Comparison of ENCODE assay signal across 1 cellular context in the genomic region with DNA sequence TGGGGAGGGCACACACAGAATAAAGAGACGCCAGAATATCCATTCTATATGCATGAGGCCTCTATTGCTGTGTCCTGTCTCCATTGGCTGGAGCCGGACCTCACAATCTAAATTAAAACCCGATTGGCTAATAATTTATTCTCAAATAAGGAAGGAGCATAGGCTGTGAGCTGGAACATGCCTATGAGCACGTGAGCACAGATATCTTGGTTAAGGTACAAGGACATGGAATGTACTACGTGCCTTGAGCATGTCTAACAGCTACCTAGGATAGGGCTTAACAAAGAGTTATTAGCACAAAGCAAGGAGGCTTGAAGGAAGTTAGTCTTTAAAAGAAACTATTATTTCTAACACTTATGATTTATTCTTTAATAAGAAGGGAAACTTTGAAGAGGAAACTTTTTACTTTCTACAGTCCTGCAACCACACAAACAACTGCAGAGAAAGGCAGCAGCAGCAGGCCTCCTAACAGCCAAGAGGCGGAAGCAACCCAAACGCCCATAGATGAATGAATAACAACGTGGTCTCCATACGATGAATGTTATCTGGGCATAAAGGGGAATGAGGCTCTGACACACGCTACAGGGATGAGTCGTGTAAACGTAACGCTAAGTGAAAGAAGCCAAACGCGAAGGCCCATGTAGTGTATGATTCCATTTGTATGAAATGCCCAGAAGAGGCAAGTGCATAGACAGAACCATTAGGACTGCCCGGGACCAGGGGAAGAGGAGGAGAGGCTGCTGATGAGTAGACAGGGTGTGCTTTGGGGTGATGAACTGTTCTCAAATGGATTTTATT.
TF ChIP-seq lines count a peak whose summit lies in the region.

No MANE protein-coding gene starts in this region.

TF ChIP-seq in GM12878, 131 proteins besides CTCF, POLR2A, EP300 and RAD21 (continued from another document):
- TF ChIP-seq POLR2AphosphoS2 (IDR thresholded peaks at IDR 0.05; ENCODE audit: low read depth, low read length) (peak; percentile 79), POU2F2 (IDR thresholded peaks at IDR 0.05; ENCODE audit: borderline replicate concordance, low read depth, low read length) (peak; percentile 29; the same call in 1 of the 3 replicates)
- TF ChIP-seq, protein P1, sequence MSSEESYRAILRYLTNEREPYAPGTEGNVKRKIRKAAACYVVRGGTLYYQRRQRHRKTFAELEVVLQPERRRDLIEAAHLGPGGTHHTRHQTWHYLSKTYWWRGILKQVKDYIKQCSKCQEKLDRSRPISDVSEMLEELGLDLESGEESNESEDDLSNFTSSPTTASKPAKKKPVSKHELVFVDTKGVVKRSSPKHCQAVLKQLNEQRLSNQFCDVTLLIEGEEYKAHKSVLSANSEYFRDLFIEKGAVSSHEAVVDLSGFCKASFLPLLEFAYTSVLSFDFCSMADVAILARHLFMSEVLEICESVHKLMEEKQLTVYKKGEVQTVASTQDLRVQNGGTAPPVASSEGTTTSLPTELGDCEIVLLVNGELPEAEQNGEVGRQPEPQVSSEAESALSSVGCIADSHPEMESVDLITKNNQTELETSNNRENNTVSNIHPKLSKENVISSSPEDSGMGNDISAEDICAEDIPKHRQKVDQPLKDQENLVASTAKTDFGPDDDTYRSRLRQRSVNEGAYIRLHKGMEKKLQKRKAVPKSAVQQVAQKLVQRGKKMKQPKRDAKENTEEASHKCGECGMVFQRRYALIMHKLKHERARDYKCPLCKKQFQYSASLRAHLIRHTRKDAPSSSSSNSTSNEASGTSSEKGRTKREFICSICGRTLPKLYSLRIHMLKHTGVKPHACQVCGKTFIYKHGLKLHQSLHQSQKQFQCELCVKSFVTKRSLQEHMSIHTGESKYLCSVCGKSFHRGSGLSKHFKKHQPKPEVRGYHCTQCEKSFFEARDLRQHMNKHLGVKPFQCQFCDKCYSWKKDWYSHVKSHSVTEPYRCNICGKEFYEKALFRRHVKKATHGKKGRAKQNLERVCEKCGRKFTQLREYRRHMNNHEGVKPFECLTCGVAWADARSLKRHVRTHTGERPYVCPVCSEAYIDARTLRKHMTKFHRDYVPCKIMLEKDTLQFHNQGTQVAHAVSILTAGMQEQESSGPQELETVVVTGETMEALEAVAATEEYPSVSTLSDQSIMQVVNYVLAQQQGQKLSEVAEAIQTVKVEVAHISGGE (CRISPR knock-in tag; IDR thresholded peaks at IDR 0.05): no peak
